Comparison of ENCODE assay signal across 8 cellular contexts in genomic region chr4:83010522-83011318, GRCh38. TPM values are rescaled to one million over a fixed set of nuclear protein-coding genes. Genes with fewer than 3 reads are reported as not detected.
DNase-seq lines count a peak whose midpoint lies in the region; ATAC-seq, FAIRE-seq and TF ChIP-seq lines count a peak whose summit lies in the region.

Gene LIN54, minus strand, starts transcription at chr4:83010823. Its CDS starts 25,979 bp downstream, at chr4:82984844.

- POLR2A ChIA-PET in A549 (lab: Yijun Ruan, JAX), result interaction anchor here (1.0 to 3.4 kb wide), 3 partner anchors 24 to 581 kb away, joined by 3 to 40 read pairs (median 6); partner anchors contain the start of genes COPS4 and THAP9
- POLR2A ChIA-PET in HepG2 (lab: Yijun Ruan, JAX), result interaction anchor here (1.0 to 3.4 kb wide), 6 partner anchors 21 to 636 kb away, joined by 3 to 96 read pairs (median 6); partner anchors contain the start of genes COPS4, COQ2 and THAP9

- H3K36me3 Mint-ChIP-seq in dendritic cell treated with granulocyte-macrophage colony-stimulating factor and Interleukin-4, amounts not matched to agents 40 ng/mL and 50 ng/mL, for 4 days (ENCODE audit: low read depth), result peaks cover 7% of the 10 kb centered on the region

- no peaks in the 10 kb centered on the region for H3K27me3 Mint-ChIP-seq in dendritic cell treated with granulocyte-macrophage colony-stimulating factor and Interleukin-4, amounts not matched to agents 40 ng/mL and 50 ng/mL, for 4 days

- H3K27ac Mint-ChIP-seq in dendritic cell treated with granulocyte-macrophage colony-stimulating factor and Interleukin-4, amounts not matched to agents 40 ng/mL and 50 ng/mL, for 4 days, result peak within 1 kb of the TSS; percentile 98

- TF ChIP-seq CTCF in A549 (IDR thresholded peaks at IDR 0.05), result no peak
- TF ChIP-seq CTCF in HepG2 (CRISPR knock-in tag; IDR thresholded peaks at IDR 0.05), result no peak

- CTCF ChIA-PET in A549 (lab: Yijun Ruan, JAX), result interaction anchor here (1.4 to 1.8 kb wide), 2 partner anchors 9 to 111 kb away, joined by 4 read pairs; no protein-coding TSS in a partner anchor
- CTCF ChIA-PET in HepG2 (lab: Yijun Ruan, JAX; ENCODE audit: low intra/inter-chr PET ratio, low total read pairs), result no interaction called here

- no peaks in the 10 kb centered on the region; a peak in 1 of 5 replicates for H3K36me3 ChIP-seq in HepG2 (replicated peaks in 1 of 2; ENCODE audit: control insufficient read depth in 1 of 2, insufficient read depth in 2 of 2, low read length in 2 of 2)

- H3K4me1 ChIP-seq in A549, result peaks cover 23% of the 10 kb centered on the region
- H3K4me1 ChIP-seq in HepG2 (ENCODE audit: insufficient read depth, low read length), result peaks cover 37% of the 10 kb centered on the region

- H3K9ac ChIP-seq in HepG2 (ENCODE audit: insufficient read depth, low read depth, low read length), result peak within 1 kb of the TSS; percentile 90

- H3K27ac ChIP-seq in A549 (peak within 1 kb of the TSS; percentile 90 to 96), HepG2 (ENCODE audit: extremely low read length, insufficient read depth, low read length) (peak within 1 kb of the TSS; percentile 94)

- peaks cover 61% of the 10 kb centered on the region for H3K79me2 ChIP-seq in HepG2 (ENCODE audit: insufficient read depth, low read length)

- H3K9me3 ChIP-seq in A549, result no peaks in the 10 kb centered on the region
- no peaks in the 10 kb centered on the region for H3K9me3 ChIP-seq in HepG2 (ENCODE audit: low read length)

- peaks cover 40% of the 10 kb centered on the region for H3K4me1 Mint-ChIP-seq in dendritic cell treated with granulocyte-macrophage colony-stimulating factor and Interleukin-4, amounts not matched to agents 40 ng/mL and 50 ng/mL, for 4 days (ENCODE audit: low read depth)

- no peak within 1 kb of the TSS for H2AFZ ChIP-seq in HepG2 (ENCODE audit: low read length)

- 1% methylated on average over 39 of the region's 54 CpGs for WGBS in A549 (ENCODE audit: missing lambda C conversion rate)
- 2% methylated on average over 23 of the region's 54 CpGs for WGBS in HepG2 (ENCODE audit: low lambda C conversion rate)

- peaks cover 7% of the 10 kb centered on the region; the same call in 1 of the 2 replicates for H4K20me1 ChIP-seq in HepG2 (ENCODE audit: insufficient read depth, low read length)

- ATAC-seq in A549 (peak; percentile 64 to 70), GM18519 (IDR thresholded peaks at IDR 0.05; ENCODE audit: low FRiP score, unreplicated experiment) (peak; percentile 24), HG03064 (IDR thresholded peaks at IDR 0.05; ENCODE audit: low read depth, unreplicated experiment) (peak; percentile 33), HepG2 (peak; percentile 75)

- no peak for TF ChIP-seq POLR2A in A549 (IDR thresholded peaks at IDR 0.05; ENCODE audit: low read length)
- TF ChIP-seq POLR2A in HepG2 (IDR thresholded peaks at IDR 0.05; ENCODE audit: insufficient read depth in 1 of 2, low read depth in 2 of 2, low read length in 2 of 2), result peak; percentile 48 to 82; a peak in 3 of 4 replicates

- H3K4me3 ChIP-seq in A549 (peak within 1 kb of the TSS; percentile 80), HepG2 (replicated peaks in 1 of 3; ENCODE audit: insufficient read depth in 1 of 3, low read depth in 2 of 3, low read length in 3 of 3) (peak within 1 kb of the TSS; percentile 90 to 93 (median 92))

- no TSS peak for BruUV-seq in HepG2 (replicated peaks; lab: Mats Ljungman, UMichigan)

- H3K4me3 Mint-ChIP-seq in dendritic cell treated with granulocyte-macrophage colony-stimulating factor and Interleukin-4, amounts not matched to agents 40 ng/mL and 50 ng/mL, for 4 days, result peak within 1 kb of the TSS; percentile 97

- no peaks in the 10 kb centered on the region for H3K9me3 Mint-ChIP-seq in dendritic cell treated with granulocyte-macrophage colony-stimulating factor and Interleukin-4, amounts not matched to agents 40 ng/mL and 50 ng/mL, for 4 days

- TF ChIP-seq EP300 in A549 (IDR thresholded peaks at IDR 0.05) (no peak), HepG2 (IDR thresholded peaks at IDR 0.05; ENCODE audit: low read depth in 2 of 2, low read length in 2 of 2) (peak in 1 of 2 experiments; percentile 87; a peak in 2 of 4 replicates), HepG2 (CRISPR knock-in tag; IDR thresholded peaks at IDR 0.05; ENCODE audit: borderline replicate concordance) (no peak)

- DNase-seq in A549 (ENCODE audit: low read depth in 1 of 2, low spot score in 1 of 2), result peak; percentile 61 to 75
- peak; percentile 27 for DNase-seq in NCI-H748 treated with DMSO at 0.1 percent for 48 hours (lab: John Stamatoyannopoulos, UW)
- DNase-seq in activated CD4-positive, alpha-beta T cell treated with anti-CD3 and anti-CD28 coated beads, Interleukin-2, amount 50 U/mL, for 4 hours, result peak; percentile 81 to 82
- peak; percentile 90 for DNase-seq in HepG2 (ENCODE audit: low spot score)
- DNase-seq in stimulated activated CD4-positive, alpha-beta T cell treated with anti-CD3 and anti-CD28 coated beads, Interleukin-4, amount 100 ng/mL, for 1 hour, result peak; percentile 81

- FAIRE-seq in A549 (lab: Jason Lieb, UNC), result no peak
- no peak for FAIRE-seq in HepG2 (lab: Jason Lieb, UNC)

- peak within 1 kb of the TSS; percentile 79 for H3K4me2 ChIP-seq in A549
- H3K4me2 ChIP-seq in HepG2 (ENCODE audit: low read depth, low read length), result peak within 1 kb of the TSS; percentile 86

- no peaks in the 10 kb centered on the region; a peak in 2 of 5 replicates for H3K27me3 ChIP-seq in HepG2 (ENCODE audit: control insufficient read depth in 1 of 2, insufficient read depth in 2 of 2, low read length in 2 of 2)

- in situ Hi-C loops in HepG2 (cut with HindIII; ENCODE audit: extremely low pct_ligation_motif_present, low pct_unique_long_range_greater_than_20kb), result loop anchor here (5.0 kb wide), 1 partner anchor 123 kb away; no protein-coding TSS in a partner anchor

- TF ChIP-seq RAD21 in A549 (conservative IDR thresholded peaks at IDR 0.05 in 1 of 2, IDR thresholded peaks at IDR 0.05 in 1 of 2), result no peak
- no peak for TF ChIP-seq RAD21 in HepG2 (CRISPR knock-in tag; IDR thresholded peaks at IDR 0.05)

- intact Hi-C loops in dendritic cell treated with granulocyte-macrophage colony-stimulating factor and Interleukin-4, amounts not matched to agents 40 ng/mL and 50 ng/mL, for 4 days (cut with micrococcal nuclease), result loop anchor here (5.0 kb wide), 1 partner anchor 638 kb away; the partner anchor contains the start of gene HNRNPD
- intact Hi-C loops in HepG2 (cut with micrococcal nuclease; ENCODE audit: unreplicated experiment), result loop anchor here (1.0 to 5.0 kb wide), 2 partner anchors 20 to 123 kb away; no protein-coding TSS in a partner anchor

TF ChIP-seq in A549, 52 proteins besides CTCF, POLR2A, EP300 and RAD21:
- TF ChIP-seq JUNB (IDR thresholded peaks at IDR 0.05) (no peak), KDM5A (IDR thresholded peaks at IDR 0.05) (peak; percentile 52; the same call in 1 of the 2 replicates), CEBPB (IDR thresholded peaks at IDR 0.05) (0 out of 4 replicates have a peak, but pooled peaks of 1 of the 2 experiments have one; percentile 7), JUN (IDR thresholded peaks at IDR 0.05) (peak in 1 of 2 experiments; percentile 41; a peak in 1 of 5 replicates), MAX (IDR thresholded peaks at IDR 0.05) (peak; percentile 26; the same call in 1 of the 2 replicates)

TF ChIP-seq in HepG2, 621 proteins besides CTCF, POLR2A, EP300 and RAD21 (continues in another document):
- TF ChIP-seq YEATS4 (CRISPR knock-in tag; IDR thresholded peaks at IDR 0.05; ENCODE audit: borderline replicate concordance) (peak; percentile 76; the same call in 1 of the 2 replicates), ZNF589 (CRISPR knock-in tag; conservative IDR thresholded peaks at IDR 0.05) (no peak), TBL1XR1 (IDR thresholded peaks at IDR 0.05; ENCODE audit: borderline replicate concordance, low read length, partially characterized antibody) (peak; percentile 2), ZNF10 (CRISPR knock-in tag; IDR thresholded peaks at IDR 0.05; ENCODE audit: borderline replicate concordance, low read depth) (no peak)

RNA-seq across cellular contexts. Expression of gene LIN54, which starts in this region (rescaled TPM):
- 12.0 and 12.7 TPM in 2 replicates for polyA plus RNA-seq in A549 (2011; rRNA removed)
- 4.5 and 5.7 TPM in 2 replicates for polyA plus RNA-seq in A549 (2012; cell fraction: cytosol; rRNA removed)
- polyA plus RNA-seq in A549 (2012; cell fraction: nucleus; rRNA removed), result 2.3 and 2.4 TPM in 2 replicates
- polyA plus RNA-seq in A549 (2017; fragmentation: RNase III; extraction: RNeasy Plus Mini Kit Qiagen cat#74134 plus additional on column Dnase treatment), result 6.7 to 6.9 TPM (median 6.8 TPM) in 3 replicates
- polyA minus RNA-seq in A549 (2011; rRNA and poly(A)+ RNA removed), result 22.4 and 24.1 TPM in 2 replicates
- total RNA-seq in HepG2 (2016; rRNA removed; fragmentation: Illumina TruSeq; extraction: Trizol), result 25.2 and 37.9 TPM in 2 replicates
- 8.4 and 9.1 TPM in 2 replicates for total RNA-seq in HepG2 (2016; cell fraction: cytosol; rRNA removed; fragmentation: Illumina TruSeq; extraction: Trizol; ENCODE audit: low read depth)
- total RNA-seq in HepG2 (2016; cell fraction: insoluble cytoplasmic fraction; rRNA removed; fragmentation: Illumina TruSeq; extraction: Trizol), result 25.9 and 35.0 TPM in 2 replicates
- total RNA-seq in HepG2 (2016; cell fraction: membrane; rRNA removed; fragmentation: Illumina TruSeq; extraction: Trizol), result 22.0 and 27.4 TPM in 2 replicates
- 17.6 and 19.1 TPM in 2 replicates for total RNA-seq in HepG2 (2016; cell fraction: nucleus; rRNA removed; fragmentation: Illumina TruSeq; extraction: Trizol)
- polyA plus RNA-seq in HepG2 (2011; rRNA removed), result 22.8 and 32.9 TPM in 2 replicates
- polyA plus RNA-seq in HepG2 (2011; cell fraction: cytosol; rRNA removed), result 19.1 and 19.4 TPM in 2 replicates
- 8.3 and 11.2 TPM in 2 replicates for polyA plus RNA-seq in HepG2 (2011; cell fraction: nucleus; rRNA removed)
- 11.1 and 21.5 TPM in 2 replicates for polyA plus RNA-seq in HepG2 (2012)
- 1.1 and 1.4 TPM in 2 replicates for polyA plus RNA-seq in HepG2 (2016; cell fraction: cytosol; fragmentation: Illumina TruSeq; extraction: Trizol; ENCODE audit: low read depth)
- polyA plus RNA-seq in HepG2 (2016; cell fraction: insoluble cytoplasmic fraction; fragmentation: Illumina TruSeq; extraction: Trizol; ENCODE audit: low read depth), result 22.9 and 24.1 TPM in 2 replicates
- 6.1 and 7.3 TPM in 2 replicates for polyA plus RNA-seq in HepG2 (2016; cell fraction: membrane; fragmentation: Illumina TruSeq; extraction: Trizol; ENCODE audit: low read depth)
- polyA plus RNA-seq in HepG2 (2016; cell fraction: nucleus; fragmentation: Illumina TruSeq; extraction: Trizol; ENCODE audit: insufficient read depth, low read depth), result 12.3 and 15.5 TPM in 2 replicates
- 41.1 and 60.7 TPM in 2 replicates for polyA minus RNA-seq in HepG2 (2011; rRNA and poly(A)+ RNA removed; ENCODE audit: low replicate concordance)
- polyA minus RNA-seq in HepG2 (2011; cell fraction: cytosol; rRNA and poly(A)+ RNA removed), result 36.7 and 41.0 TPM in 2 replicates
- 54.2 and 57.2 TPM in 2 replicates for polyA minus RNA-seq in HepG2 (2011; cell fraction: nucleus; rRNA and poly(A)+ RNA removed)

Comparison
In these comparisons a context has a peak if more than half of its experiments do, and no peak if none do; other contexts are left out.
1. Peak in every context shown above with its lines: DNase-seq, ATAC-seq, H3K4me3 ChIP-seq and H3K27ac ChIP-seq.
2. ATAC-seq: peak in every context shown above with its lines; median percentile 75 in HepG2; 67 in A549; 33 in HG03064; 24 in GM18519.
3. DNase-seq: peak in every context shown above with its lines; median percentile 90 in HepG2; 82 in activated CD4-positive, alpha-beta T cell treated with anti-CD3 and anti-CD28 coated beads, Interleukin-2, amount 50 U/mL, for 4 hours; 81 in stimulated activated CD4-positive, alpha-beta T cell treated with anti-CD3 and anti-CD28 coated beads, Interleukin-4, amount 100 ng/mL, for 1 hour; 68 in A549; 27 in NCI-H748 treated with DMSO at 0.1 percent for 48 hours.